Comparison of ENCODE assay signal across 19 cellular contexts in genomic region chr5:39730011-39730410, GRCh38.
"Had no signal": no experiment of that assay in that cellular context is flagged by ENCODE, and none has a peak within 500 bp of the region (broad histone marks: within the 10 kb centered on the region; RNA-seq: fewer than 3 reads in every experiment).

No MANE protein-coding gene starts in this region.

- H3K9me3 Mint-ChIP-seq: activated naive CD4-positive, alpha-beta T cell treated with anti-CD3 and anti-CD28 coated beads, Interleukin-2, amount 10 ng/mL, durations not matched to agents 7 days and 5 days; activated naive CD8-positive, alpha-beta T cell treated with anti-CD3 and anti-CD28 coated beads, Interleukin-2, amount 50 U/mL, for 24 hours; activated T-cell treated with anti-CD3 and anti-CD28 coated beads, Interleukin-2, amount 50 U/mL, for 4 hours; central memory CD8-positive, alpha-beta T cell; stimulated activated naive CD8-positive, alpha-beta T cell treated with anti-CD3 and anti-CD28 coated beads, Interleukin-15, Interleukin-2, amounts not matched to agents 100 ng/mL and 50 ng/mL, for 24 hours had no signal

- DNase-seq: activated CD4-positive, alpha-beta T cell treated with anti-CD3 and anti-CD28 coated beads, Interleukin-2, amount 50 U/mL, for 1 hour; activated CD4-positive, CD25-positive, alpha-beta regulatory T cell treated with anti-CD3 and anti-CD28 coated beads, Interleukin-2, amount 50 U/mL, for 72 hours; activated CD8-positive, alpha-beta memory T cell treated with anti-CD3 and anti-CD28 coated beads, Interleukin-2, amount 50 U/mL, for 4 hours; activated naive CD4-positive, alpha-beta T cell treated with anti-CD3 and anti-CD28 coated beads, Interleukin-2, amount 10 ng/mL, durations not matched to agents 7 days and 5 days; activated naive CD8-positive, alpha-beta T cell treated with anti-CD3 and anti-CD28 coated beads, Interleukin-2, amount 50 U/mL, for 24 hours; activated T-cell treated with anti-CD3 and anti-CD28 coated beads, Interleukin-2, amount 50 U/mL, for 4 hours; aorta; brain microvascular endothelial cell; colonic mucosa; erythroblast; gastrocnemius medialis; heart right ventricle; left ventricle myocardium superior; stimulated activated CD4-positive, alpha-beta T cell treated with anti-CD3 and anti-CD28 coated beads, Interleukin-12 subunit alpha, Interleukin-12 subunit beta, amount 100 ng/mL, for 4 hours; stimulated activated CD4-positive, alpha-beta T cell treated with anti-CD3 and anti-CD28 coated beads, Interleukin-2, amount 100 ng/mL, for 24 hours; transverse colon had no signal

- H3K4me1 Mint-ChIP-seq: activated naive CD4-positive, alpha-beta T cell treated with anti-CD3 and anti-CD28 coated beads, Interleukin-2, amount 10 ng/mL, durations not matched to agents 7 days and 5 days; activated naive CD8-positive, alpha-beta T cell treated with anti-CD3 and anti-CD28 coated beads, Interleukin-2, amount 50 U/mL, for 24 hours; central memory CD8-positive, alpha-beta T cell had no signal

- H3K27me3 ChIP-seq: brain microvascular endothelial cell, colonic mucosa, gastrocnemius medialis, heart right ventricle, transverse colon, vagina had no signal

- H3K27ac ChIP-seq: brain microvascular endothelial cell, colonic mucosa, gastrocnemius medialis, heart right ventricle, transverse colon, vagina had no signal

- H3K27me3 Mint-ChIP-seq: activated naive CD4-positive, alpha-beta T cell treated with anti-CD3 and anti-CD28 coated beads, Interleukin-2, amount 10 ng/mL, durations not matched to agents 7 days and 5 days had no signal

- H3K9me3 ChIP-seq: colonic mucosa, gastrocnemius medialis, heart right ventricle, transverse colon, vagina had no signal

- H3K4me1 ChIP-seq: colonic mucosa, gastrocnemius medialis, heart right ventricle, transverse colon, vagina had no signal

- H3K27ac Mint-ChIP-seq: activated naive CD4-positive, alpha-beta T cell treated with anti-CD3 and anti-CD28 coated beads, Interleukin-2, amount 10 ng/mL, durations not matched to agents 7 days and 5 days; activated naive CD8-positive, alpha-beta T cell treated with anti-CD3 and anti-CD28 coated beads, Interleukin-2, amount 50 U/mL, for 24 hours; stimulated activated naive CD8-positive, alpha-beta T cell treated with anti-CD3 and anti-CD28 coated beads, Interleukin-15, Interleukin-2, amounts not matched to agents 100 ng/mL and 50 ng/mL, for 24 hours had no signal

- ATAC-seq: activated naive CD8-positive, alpha-beta T cell treated with anti-CD3 and anti-CD28 coated beads, Interleukin-2, amount 50 U/mL, for 24 hours; activated T-cell treated with anti-CD3 and anti-CD28 coated beads, Interleukin-2, amount 50 U/mL, for 4 hours; gastrocnemius medialis; heart right ventricle; left ventricle myocardium superior had no signal

- H3K36me3 ChIP-seq: brain microvascular endothelial cell, colonic mucosa, gastrocnemius medialis, heart right ventricle, transverse colon, vagina had no signal

- H3K4me3 ChIP-seq: colonic mucosa, gastrocnemius medialis, heart right ventricle, transverse colon, vagina had no signal

- H3K36me3 Mint-ChIP-seq: activated naive CD4-positive, alpha-beta T cell treated with anti-CD3 and anti-CD28 coated beads, Interleukin-2, amount 10 ng/mL, durations not matched to agents 7 days and 5 days had no signal

- H3K4me3 Mint-ChIP-seq: activated naive CD4-positive, alpha-beta T cell treated with anti-CD3 and anti-CD28 coated beads, Interleukin-2, amount 10 ng/mL, durations not matched to agents 7 days and 5 days; activated naive CD8-positive, alpha-beta T cell treated with anti-CD3 and anti-CD28 coated beads, Interleukin-2, amount 50 U/mL, for 24 hours; activated T-cell treated with anti-CD3 and anti-CD28 coated beads, Interleukin-2, amount 50 U/mL, for 4 hours; central memory CD8-positive, alpha-beta T cell; stimulated activated naive CD8-positive, alpha-beta T cell treated with anti-CD3 and anti-CD28 coated beads, Interleukin-15, Interleukin-2, amounts not matched to agents 100 ng/mL and 50 ng/mL, for 24 hours had no signal
